ENCODE assay signal across 8 cellular contexts in genomic region chr6:43856005-43856765, GRCh38.
A peak's percentile ranks its signal among the peaks of the same experiment; 100 is the strongest.
DNase-seq lines count a peak whose midpoint lies in the region; ATAC-seq, FAIRE-seq and TF ChIP-seq lines count a peak whose summit lies in the region.

No MANE protein-coding gene starts in this region.

- CTCF ChIA-PET in GM10248 (lab: Yijun Ruan, JAX) = interaction anchor here (0.9 to 3.5 kb wide), 12 partner anchors 10 to 223 kb away, joined by 3 to 11 read pairs (median 3); partner anchors contain the start of gene VEGFA

- no peak overlapping the region for H3K9ac ChIP-seq in OCI-LY3 (ENCODE audit: low read length)

- TF ChIP-seq POLR2A in esophagus muscularis mucosa (IDR thresholded peaks at IDR 0.05; ENCODE audit: low read depth) = no peak

- 91% methylated on average over 6 of the region's 6 CpGs for WGBS in esophagus muscularis mucosa
- WGBS in pancreas, 2 donors = 46% methylated on average over 6 of the region's 6 CpGs

- FAIRE-seq in pancreas (lab: Jason Lieb, UNC) = no peak

- peaks cover 2% of the 10 kb centered on the region for H3K27me3 ChIP-seq in OCI-LY3 (ENCODE audit: low read depth, low read length)
- no peaks in the 10 kb centered on the region for H3K27me3 ChIP-seq in esophagus muscularis mucosa
- H3K27me3 ChIP-seq in pancreas = no peaks in the 10 kb centered on the region

- ATAC-seq in pancreas (peak; percentile 82 to 93 (median 88)), HG02938 (IDR thresholded peaks at IDR 0.05; ENCODE audit: unreplicated experiment) (no peak), GM18511 (IDR thresholded peaks at IDR 0.05; ENCODE audit: unreplicated experiment) (no peak)

- TF ChIP-seq EP300 in esophagus muscularis mucosa (IDR thresholded peaks at IDR 0.05) = no peak

- H3K36me3 ChIP-seq in OCI-LY3 (replicated peaks; ENCODE audit: low read depth, low read length) = no peaks in the 10 kb centered on the region
- H3K36me3 ChIP-seq in esophagus muscularis mucosa = no peaks in the 10 kb centered on the region
- H3K36me3 ChIP-seq in pancreas = no peaks in the 10 kb centered on the region

- H3K79me2 ChIP-seq in OCI-LY3 (ENCODE audit: low read length) = no peaks in the 10 kb centered on the region

- no peaks in the 10 kb centered on the region for H4K20me1 ChIP-seq in OCI-LY3 (ENCODE audit: insufficient read depth, low read length)

- no peak overlapping the region for H2AFZ ChIP-seq in OCI-LY3 (ENCODE audit: low read depth, low read length)

- POLR2A ChIA-PET in GM10248 (lab: Yijun Ruan, JAX) = no interaction called here

- intact Hi-C loops in esophagus muscularis mucosa (cut with DNase I) = no loop called here
- intact Hi-C loops in pancreas (cut with DNase I) = loop anchor here in 2 of 3 donors (5.0 to 10.0 kb wide), 3 partner anchors 96 to 219 kb away; no protein-coding TSS in a partner anchor

- H3K9me3 ChIP-seq in OCI-LY3 (ENCODE audit: insufficient read depth, low read length) (no peaks in the 10 kb centered on the region), esophagus muscularis mucosa (no peaks in the 10 kb centered on the region), pancreas (no peaks in the 10 kb centered on the region)

- DNase-seq in GM10248 (ENCODE audit: extremely low spot score) = no peak
- no peak for DNase-seq in esophagus muscularis mucosa (ENCODE audit: extremely low spot score)
- peak; percentile 51 to 79 (median 72) for DNase-seq in pancreas
- DNase-seq in HK-2 (ENCODE audit: unreplicated experiment) = no peak
- DNase-seq in activated CD8-positive, alpha-beta memory T cell treated with anti-CD3 and anti-CD28 coated beads, Interleukin-2, amount 50 U/mL, for 4 hours = no peak

- TF ChIP-seq CTCF in GM10248 (IDR thresholded peaks at IDR 0.05; ENCODE audit: control extremely low read depth, extremely low read depth, low read depth, missing control alignments) (peak; percentile 17), OCI-LY3 (IDR thresholded peaks at IDR 0.05; ENCODE audit: low read depth, low read length) (peak; percentile 30), esophagus muscularis mucosa (IDR thresholded peaks at IDR 0.05) (peak; percentile 11 to 23 (median 22)), pancreas (IDR thresholded peaks at IDR 0.05) (peak; percentile 25 to 56 (median 38))

- H3K4me3 ChIP-seq in OCI-LY3 (ENCODE audit: low read length) (no peak overlapping the region), esophagus muscularis mucosa (no peak overlapping the region), pancreas (no peak overlapping the region)

- H3K27ac ChIP-seq in OCI-LY3 (ENCODE audit: low read length) = no peak overlapping the region
- H3K27ac ChIP-seq in esophagus muscularis mucosa (replicated peaks in 1 of 4) = no peak overlapping the region
- no peak overlapping the region for H3K27ac ChIP-seq in pancreas

- no peak overlapping the region for H3K4me2 ChIP-seq in OCI-LY3 (ENCODE audit: low read length)

- H3K4me1 ChIP-seq in OCI-LY3 (ENCODE audit: low read length) (peaks cover 27% of the 10 kb centered on the region), esophagus muscularis mucosa (no peaks in the 10 kb centered on the region), pancreas (no peaks in the 10 kb centered on the region)

Comparison
In these comparisons a context has a peak if more than half of its experiments do, and no peak if none do; other contexts are left out.
1. DNase-seq: peak in pancreas (6 of 6); none in GM10248 (single experiment), esophagus muscularis mucosa (single experiment), HK-2 (single experiment) and activated CD8-positive, alpha-beta memory T cell treated with anti-CD3 and anti-CD28 coated beads, Interleukin-2, amount 50 U/mL, for 4 hours (single experiment).
2. ATAC-seq: peak in pancreas (4 of 4); none in HG02938 (single experiment) and GM18511 (single experiment).
3. Peak in every context shown above with its lines, with median percentiles within 50 percentile points of each other: CTCF ChIP-seq.